17 cellular contexts compared by ENCODE assay signal in the genomic region with DNA sequence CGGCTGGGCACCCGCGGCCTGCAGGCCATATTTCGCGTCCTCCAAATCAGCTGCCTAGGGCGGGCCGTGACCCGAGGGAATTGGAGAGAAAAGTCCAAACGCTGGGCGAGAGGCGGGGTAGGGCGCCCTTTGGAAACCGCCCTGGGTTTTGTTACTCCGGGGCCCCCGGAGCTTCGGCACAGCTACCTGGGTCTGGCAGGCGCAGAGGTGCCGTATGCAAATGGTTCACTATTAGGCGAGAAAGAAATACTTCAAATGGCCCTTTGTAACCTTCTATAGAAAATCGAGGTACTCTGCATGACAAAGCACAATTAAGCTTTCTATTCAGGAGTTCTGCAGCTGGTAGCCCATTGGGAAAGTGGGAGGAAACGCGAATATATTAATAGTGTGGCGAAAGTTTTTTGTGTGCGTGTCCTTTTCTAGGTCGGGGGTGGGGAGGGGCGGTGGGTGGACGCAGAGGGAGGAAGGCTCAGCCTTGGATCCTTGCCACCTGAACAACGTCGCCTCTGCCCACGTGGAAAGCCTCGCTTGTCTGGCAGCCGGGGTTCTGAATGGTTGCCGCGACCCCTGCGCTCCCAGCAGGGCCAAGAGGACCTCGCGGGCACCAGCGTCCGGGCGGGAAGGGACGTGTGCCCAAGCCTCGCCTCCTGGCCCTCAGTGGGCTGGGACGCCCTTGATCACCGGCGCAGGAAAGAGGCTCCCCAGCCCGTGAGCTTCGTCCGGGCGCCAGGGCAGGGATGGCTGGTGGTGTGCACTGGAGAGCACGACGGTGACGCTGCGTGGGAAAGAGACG. TPM values are rescaled to one million over a fixed set of nuclear protein-coding genes. Genes with fewer than 3 reads are reported as not detected.
DNase-seq lines count a peak whose midpoint lies in the region; ATAC-seq and TF ChIP-seq lines count a peak whose summit lies in the region.
"Had no signal": no experiment of that assay in that cellular context is flagged by ENCODE, and none has a peak within 500 bp of the region (broad histone marks: within the 10 kb centered on the region; RNA-seq: fewer than 3 reads in every experiment).

No MANE protein-coding gene starts in this region.

- no peak for ATAC-seq in stimulated activated naive CD8-positive, alpha-beta T cell treated with anti-CD3 and anti-CD28 coated beads, Interleukin-15, amount 100 ng/mL, for 72 hours
- ATAC-seq in stimulated activated naive CD8-positive, alpha-beta T cell treated with anti-CD3 and anti-CD28 coated beads, Interleukin-15, Interleukin-2, amounts not matched to agents 100 U/mL and 50 U/mL, for 24 hours: no peak
- no peak for ATAC-seq in HG03280 (IDR thresholded peaks at IDR 0.05; ENCODE audit: unreplicated experiment)

- intact Hi-C loops in activated T-helper 1 cell treated with anti-CD3 and anti-CD28 coated beads, Interleukin-12 subunit alpha, Interleukin-12 subunit beta, Interleukin-2, Interleukin-4 antibody, amounts not matched to agents 30 ng/mL and 10 ng/mL and 1 ng/mL, durations not matched to agents 14 hours and 24 hours and 36 hours (cut with micrococcal nuclease): loop anchor here (2.0 to 10.0 kb wide), 4 partner anchors 17 to 1525 kb away; a partner anchor contains a TSS
- intact Hi-C loops in OCI-LY7 (cut with micrococcal nuclease; ENCODE audit: unreplicated experiment): no loop called here

- H2AFZ ChIP-seq in hepatocyte (peak overlapping the region; percentile 26), OCI-LY7 (ENCODE audit: low read length) (no peak overlapping the region)

- H3K4me3 ChIP-seq in hepatocyte: no peak overlapping the region
- no peak overlapping the region for H3K4me3 ChIP-seq in OCI-LY7 (ENCODE audit: low read depth, low read length, poor library complexity, severe bottlenecking)
- H3K4me3 ChIP-seq: cardiac muscle cell had no signal

- H3K79me2 ChIP-seq in hepatocyte (no peaks in the 10 kb centered on the region), OCI-LY7 (ENCODE audit: insufficient read depth, low read depth, low read length) (no peaks in the 10 kb centered on the region)

- no peaks in the 10 kb centered on the region for H3K9me3 Mint-ChIP-seq in stimulated activated naive CD8-positive, alpha-beta T cell treated with anti-CD3 and anti-CD28 coated beads, Interleukin-15, amount 100 ng/mL, for 72 hours
- no peaks in the 10 kb centered on the region for H3K9me3 Mint-ChIP-seq in neural crest cell
- H3K9me3 Mint-ChIP-seq in activated T-helper 1 cell treated with anti-CD3 and anti-CD28 coated beads, Interleukin-12 subunit alpha, Interleukin-12 subunit beta, Interleukin-2, Interleukin-4 antibody, amounts not matched to agents 30 ng/mL and 10 ng/mL and 1 ng/mL, durations not matched to agents 14 hours and 24 hours and 36 hours: peaks cover 5% of the 10 kb centered on the region
- H3K9me3 Mint-ChIP-seq: memory B cell had no signal

- H4K20me1 ChIP-seq in hepatocyte (ENCODE audit: insufficient read depth, poor library complexity, severe bottlenecking) (no peaks in the 10 kb centered on the region), OCI-LY7 (ENCODE audit: insufficient read depth, low read length) (no peaks in the 10 kb centered on the region)

- 11% methylated on average over 54 of the region's 54 CpGs for WGBS in hepatocyte (ENCODE audit: low lambda C conversion rate, missing lambda C conversion rate)

- H3K27me3 Mint-ChIP-seq in stimulated activated naive CD8-positive, alpha-beta T cell treated with anti-CD3 and anti-CD28 coated beads, Interleukin-15, amount 100 ng/mL, for 72 hours: peaks cover 88% of the 10 kb centered on the region
- peaks cover 90% of the 10 kb centered on the region for H3K27me3 Mint-ChIP-seq in neural crest cell (ENCODE audit: low read depth)
- peaks cover 69% of the 10 kb centered on the region for H3K27me3 Mint-ChIP-seq in activated T-helper 1 cell treated with anti-CD3 and anti-CD28 coated beads, Interleukin-12 subunit alpha, Interleukin-12 subunit beta, Interleukin-2, Interleukin-4 antibody, amounts not matched to agents 30 ng/mL and 10 ng/mL and 1 ng/mL, durations not matched to agents 14 hours and 24 hours and 36 hours (ENCODE audit: insufficient read depth)

- peaks cover 86% of the 10 kb centered on the region for H3K27me3 ChIP-seq in hepatocyte

- H3K36me3 ChIP-seq in hepatocyte (replicated peaks; ENCODE audit: insufficient read depth, low read depth) (no peaks in the 10 kb centered on the region), OCI-LY7 (ENCODE audit: insufficient read depth, low read length) (no peaks in the 10 kb centered on the region)
- H3K36me3 ChIP-seq: cardiac muscle cell, right atrium auricular region had no signal

- H3K4me1 ChIP-seq in hepatocyte (ENCODE audit: insufficient read depth) (peaks cover 10% of the 10 kb centered on the region), OCI-LY7 (ENCODE audit: insufficient read depth, low read length, poor library complexity, severe bottlenecking) (peaks cover 24% of the 10 kb centered on the region)

- no peak overlapping the region for H3K27ac ChIP-seq in hepatocyte
- no peak overlapping the region for H3K27ac ChIP-seq in OCI-LY7 (ENCODE audit: low read depth, low read length, poor library complexity, severe bottlenecking)
- H3K27ac ChIP-seq: cardiac muscle cell, right atrium auricular region had no signal

- CTCF ChIA-PET in OCI-LY7 (lab: Charles Lee; ENCODE audit: unreplicated experiment): no interaction called here

- DNase-seq in stimulated activated naive CD8-positive, alpha-beta T cell treated with anti-CD3 and anti-CD28 coated beads, Interleukin-15, amount 100 ng/mL, for 72 hours: no peak
- no peak for DNase-seq in stimulated activated naive CD8-positive, alpha-beta T cell treated with anti-CD3 and anti-CD28 coated beads, Interleukin-15, Interleukin-2, amounts not matched to agents 100 U/mL and 50 U/mL, for 24 hours
- DNase-seq in hepatocyte (ENCODE audit: low spot score) (no peak), neural crest cell (ENCODE audit: low read depth, low spot score) (no peak), HuH-7.5 (ENCODE audit: low spot score) (no peak), OCI-LY7 (ENCODE audit: low spot score) (no peak)
- no peak for DNase-seq in activated T-helper 1 cell treated with anti-CD3 and anti-CD28 coated beads, Interleukin-12 subunit alpha, Interleukin-12 subunit beta, Interleukin-2, Interleukin-4 antibody, amounts not matched to agents 30 ng/mL and 10 ng/mL and 1 ng/mL, durations not matched to agents 14 hours and 24 hours and 36 hours (ENCODE audit: low spot score)
- DNase-seq: activated T-cell treated with anti-CD3 and anti-CD28 coated beads, Interleukin-2, amount 50 U/mL, for 48 hours; DND-41; foreskin melanocyte; KG1; NCI-H187 had no signal

- H3K4me1 Mint-ChIP-seq in stimulated activated naive CD8-positive, alpha-beta T cell treated with anti-CD3 and anti-CD28 coated beads, Interleukin-15, amount 100 ng/mL, for 72 hours: peaks cover 45% of the 10 kb centered on the region
- peaks cover 45% of the 10 kb centered on the region for H3K4me1 Mint-ChIP-seq in neural crest cell
- peaks cover 11% of the 10 kb centered on the region for H3K4me1 Mint-ChIP-seq in activated T-helper 1 cell treated with anti-CD3 and anti-CD28 coated beads, Interleukin-12 subunit alpha, Interleukin-12 subunit beta, Interleukin-2, Interleukin-4 antibody, amounts not matched to agents 30 ng/mL and 10 ng/mL and 1 ng/mL, durations not matched to agents 14 hours and 24 hours and 36 hours (ENCODE audit: low read depth)

- TF ChIP-seq CTCF in hepatocyte (IDR thresholded peaks at IDR 0.05; ENCODE audit: poor library complexity) (no peak), neural crest cell (conservative IDR thresholded peaks at IDR 0.05) (no peak), OCI-LY7 (conservative IDR thresholded peaks at IDR 0.05; ENCODE audit: low read length) (no peak)

- peaks cover 3% of the 10 kb centered on the region for H3K36me3 Mint-ChIP-seq in neural crest cell (ENCODE audit: low read depth)
- no peaks in the 10 kb centered on the region for H3K36me3 Mint-ChIP-seq in activated T-helper 1 cell treated with anti-CD3 and anti-CD28 coated beads, Interleukin-12 subunit alpha, Interleukin-12 subunit beta, Interleukin-2, Interleukin-4 antibody, amounts not matched to agents 30 ng/mL and 10 ng/mL and 1 ng/mL, durations not matched to agents 14 hours and 24 hours and 36 hours (ENCODE audit: low read depth)
- H3K36me3 Mint-ChIP-seq: memory B cell had no signal

- POLR2A ChIA-PET in OCI-LY7 (lab: Charles Lee): no interaction called here

- peak overlapping the region; percentile 74 to 81 for H3K4me3 Mint-ChIP-seq in stimulated activated naive CD8-positive, alpha-beta T cell treated with anti-CD3 and anti-CD28 coated beads, Interleukin-15, amount 100 ng/mL, for 72 hours
- H3K4me3 Mint-ChIP-seq in neural crest cell: peak overlapping the region; percentile 20
- H3K4me3 Mint-ChIP-seq in activated T-helper 1 cell treated with anti-CD3 and anti-CD28 coated beads, Interleukin-12 subunit alpha, Interleukin-12 subunit beta, Interleukin-2, Interleukin-4 antibody, amounts not matched to agents 30 ng/mL and 10 ng/mL and 1 ng/mL, durations not matched to agents 14 hours and 24 hours and 36 hours: no peak overlapping the region
- H3K4me3 Mint-ChIP-seq: memory B cell had no signal

- H3K27ac Mint-ChIP-seq in stimulated activated naive CD8-positive, alpha-beta T cell treated with anti-CD3 and anti-CD28 coated beads, Interleukin-15, amount 100 ng/mL, for 72 hours: peak overlapping the region in 1 of 2 donors; percentile 87
- H3K27ac Mint-ChIP-seq in neural crest cell (ENCODE audit: unreplicated experiment): no peak overlapping the region
- no peak overlapping the region for H3K27ac Mint-ChIP-seq in activated T-helper 1 cell treated with anti-CD3 and anti-CD28 coated beads, Interleukin-12 subunit alpha, Interleukin-12 subunit beta, Interleukin-2, Interleukin-4 antibody, amounts not matched to agents 30 ng/mL and 10 ng/mL and 1 ng/mL, durations not matched to agents 14 hours and 24 hours and 36 hours
- H3K27ac Mint-ChIP-seq: memory B cell had no signal

- no TSS peak for BruUV-seq in OCI-LY7 (replicated peaks; lab: Mats Ljungman, UMichigan)

- no peaks in the 10 kb centered on the region for H3K9me2 ChIP-seq in hepatocyte (replicated peaks; ENCODE audit: insufficient read depth)
- H3K9me2 ChIP-seq in OCI-LY7 (ENCODE audit: insufficient read depth, low read length): no peaks in the 10 kb centered on the region

- no peaks in the 10 kb centered on the region for H3K9me3 ChIP-seq in hepatocyte (ENCODE audit: low read depth)
- H3K9me3 ChIP-seq in OCI-LY7 (ENCODE audit: low read length): no peaks in the 10 kb centered on the region
- H3K9me3 ChIP-seq: right atrium auricular region had no signal

- H3K4me2 ChIP-seq in hepatocyte (peak overlapping the region; percentile 76), OCI-LY7 (ENCODE audit: low read length) (no peak overlapping the region)

RNA-seq across cellular contexts. Expression of a gene that starts 9.5 kb away (rescaled TPM):
- total RNA-seq in hepatocyte (not detected in 2 replicates), neural crest cell (not detected in 2 replicates), OCI-LY7 (2022) (not detected in 2 replicates)
- not detected in 2 replicates for polyA plus RNA-seq in hepatocyte
- not detected in 2 replicates for total RNA-seq in activated T-helper 1 cell treated with anti-CD3 and anti-CD28 coated beads, Interleukin-12 subunit alpha, Interleukin-12 subunit beta, Interleukin-2, Interleukin-4 antibody, amounts not matched to agents 30 ng/mL and 10 ng/mL and 1 ng/mL, durations not matched to agents 14 hours and 24 hours and 36 hours
- not detected in 2 replicates for total RNA-seq in OCI-LY7 (2014; rRNA removed; shearing (Covaris generic))
- total RNA-seq: cardiac muscle cell, right atrium auricular region, SK-MEL-5 had no signal
- polyA plus RNA-seq: cardiac muscle cell had no signal

RNA-seq across cellular contexts. Expression of a gene that starts 45.0 kb away (rescaled TPM):
- total RNA-seq in hepatocyte: 69.6 and 70.0 TPM in 2 replicates
- polyA plus RNA-seq in hepatocyte: 51.3 and 61.8 TPM in 2 replicates
- 9.5 and 10.4 TPM in 2 replicates for total RNA-seq in neural crest cell
- 19.1 and 20.3 TPM in 2 replicates for total RNA-seq in activated T-helper 1 cell treated with anti-CD3 and anti-CD28 coated beads, Interleukin-12 subunit alpha, Interleukin-12 subunit beta, Interleukin-2, Interleukin-4 antibody, amounts not matched to agents 30 ng/mL and 10 ng/mL and 1 ng/mL, durations not matched to agents 14 hours and 24 hours and 36 hours
- 38.6 and 45.0 TPM in 2 replicates for total RNA-seq in OCI-LY7 (2014; rRNA removed; shearing (Covaris generic))
- total RNA-seq in OCI-LY7 (2022): 28.9 and 30.4 TPM in 2 replicates
